3 cellular contexts compared by ENCODE assay signal in genomic region chr1:202656057-202656456, GRCh38.
TF ChIP-seq lines count a peak whose summit lies in the region.

No MANE protein-coding gene starts in this region.

TF ChIP-seq in Ishikawa, 13 proteins besides CTCF, POLR2A, EP300 and RAD21:
- TF ChIP-seq REST (IDR thresholded peaks at IDR 0.05; ENCODE audit: low read depth) = peak; percentile 40; the same call in 1 of the 2 replicates
- no peak for TF ChIP-seq TEAD4 (IDR thresholded peaks at IDR 0.05)

TF ChIP-seq in GM12878, 131 proteins besides CTCF, POLR2A, EP300 and RAD21 (continues in another document):
- TF ChIP-seq CREB1 (IDR thresholded peaks at IDR 0.05; ENCODE audit: low read depth) (no peak), ZNF217 (IDR thresholded peaks at IDR 0.05) (no peak), IRF4 (IDR thresholded peaks at IDR 0.05; ENCODE audit: low read depth, low read length) (no peak), HSF1 (IDR thresholded peaks at IDR 0.05; ENCODE audit: low read depth, low read length) (no peak), WRNIP1 (IDR thresholded peaks at IDR 0.05; ENCODE audit: borderline replicate concordance, low read depth, low read length) (no peak), TCF3 (IDR thresholded peaks at IDR 0.05; ENCODE audit: borderline replicate concordance, insufficient read depth, low read depth, low read length) (no peak), MLLT1 (IDR thresholded peaks at IDR 0.05) (no peak), YY1 (IDR thresholded peaks at IDR 0.05; ENCODE audit: low read depth, low read length) (no peak), ZNF592 (IDR thresholded peaks at IDR 0.05) (no peak), KDM1A (IDR thresholded peaks at IDR 0.05; ENCODE audit: borderline replicate concordance) (no peak), ELK1 (IDR thresholded peaks at IDR 0.05; ENCODE audit: low read depth, low read length) (no peak), ATF3 (IDR thresholded peaks at IDR 0.05; ENCODE audit: borderline replicate concordance, extremely low read depth, low read depth, low read length) (no peak), BRCA1 (IDR thresholded peaks at IDR 0.05; ENCODE audit: low read depth, low read length) (no peak), E4F1 (IDR thresholded peaks at IDR 0.05; ENCODE audit: borderline replicate concordance, partially characterized antibody) (no peak)

TF ChIP-seq in HepG2, 621 proteins besides CTCF, POLR2A, EP300 and RAD21:
- no peak for TF ChIP-seq SIN3B (IDR thresholded peaks at IDR 0.05; ENCODE audit: low read length)
- TF ChIP-seq SMC3 (IDR thresholded peaks at IDR 0.05; ENCODE audit: low read length) = peak; percentile 41; the same call in 1 of the 2 replicates
- no peak for TF ChIP-seq ZBTB14 (CRISPR knock-in tag; IDR thresholded peaks at IDR 0.05)
- no peak for TF ChIP-seq SOX5 (CRISPR knock-in tag; IDR thresholded peaks at IDR 0.05; ENCODE audit: borderline replicate concordance)
- no peak for TF ChIP-seq MBD4 (IDR thresholded peaks at IDR 0.05; ENCODE audit: borderline replicate concordance, low read length)
- TF ChIP-seq SMAD3 (CRISPR knock-in tag; IDR thresholded peaks at IDR 0.05) = no peak
- no peak for TF ChIP-seq NKX3-1 (CRISPR knock-in tag; IDR thresholded peaks at IDR 0.05)
- TF ChIP-seq ZNF382 (CRISPR knock-in tag; IDR thresholded peaks at IDR 0.05; ENCODE audit: borderline replicate concordance) = no peak
- no peak for TF ChIP-seq TMF1 (CRISPR knock-in tag; IDR thresholded peaks at IDR 0.05; ENCODE audit: low read depth)
- TF ChIP-seq ZNF674 (CRISPR knock-in tag; IDR thresholded peaks at IDR 0.05; ENCODE audit: low read depth) = no peak
- no peak for TF ChIP-seq ZNF740 (CRISPR knock-in tag; IDR thresholded peaks at IDR 0.05)
- TF ChIP-seq FOXC1 (CRISPR knock-in tag; IDR thresholded peaks at IDR 0.05; ENCODE audit: borderline replicate concordance) = no peak
- TF ChIP-seq FOXA1 (IDR thresholded peaks at IDR 0.05) = no peak
- TF ChIP-seq FOXA1 (CRISPR knock-in tag; IDR thresholded peaks at IDR 0.05) = 0 out of 2 replicates have a peak, but pooled peaks have one; percentile 32
- peak; percentile 55 for TF ChIP-seq STAG1 (CRISPR knock-in tag; IDR thresholded peaks at IDR 0.05)
- no peak for TF ChIP-seq MAZ (IDR thresholded peaks at IDR 0.05; ENCODE audit: borderline replicate concordance, low read depth, low read length)
- TF ChIP-seq MAZ (CRISPR knock-in tag; IDR thresholded peaks at IDR 0.05; ENCODE audit: low read depth) = no peak
